1 cellular context compared by ENCODE assay signal in genomic region chr17:40517981-40518380, GRCh38.
TF ChIP-seq lines count a peak whose summit lies in the region.

No MANE protein-coding gene starts in this region.

TF ChIP-seq in GM12878, 131 proteins besides CTCF, POLR2A, EP300 and RAD21 (continued from another document):
- TF ChIP-seq TAF1 (IDR thresholded peaks at IDR 0.05; ENCODE audit: borderline replicate concordance, low read depth, low read length) (no peak), ZNF24 (IDR thresholded peaks at IDR 0.05) (no peak), BRCA1 (IDR thresholded peaks at IDR 0.05; ENCODE audit: low read depth, low read length) (no peak)
